Comparison of ENCODE assay signal across 1 cellular context in genomic region chr6:36603222-36604089, GRCh38.
TF ChIP-seq lines count a peak whose summit lies in the region.

No MANE protein-coding gene starts in this region.

TF ChIP-seq in SK-N-SH treated with all-trans-retinoic acid at 6 μM for 48 hours, 23 proteins besides CTCF, POLR2A, EP300 and RAD21 (continued from another document):
- TF ChIP-seq ZC3H10 (CRISPR knock-in tag; IDR thresholded peaks at IDR 0.05), result peak; percentile 48; the same call in 1 of the 2 replicates
- TF ChIP-seq TOX (CRISPR knock-in tag; IDR thresholded peaks at IDR 0.05; ENCODE audit: borderline replicate concordance), result no peak
